Comparison of ENCODE assay signal across 28 cellular contexts in genomic region chr15:48557335-48557734, GRCh38.
DNase-seq lines count a peak whose midpoint lies in the region; ATAC-seq and TF ChIP-seq lines count a peak whose summit lies in the region.
"Had no signal": no experiment of that assay in that cellular context is flagged by ENCODE, and none has a peak within 500 bp of the region (broad histone marks: within the 10 kb centered on the region; RNA-seq: fewer than 3 reads in every experiment).

No MANE protein-coding gene starts in this region.

- H3K9me3 Mint-ChIP-seq in chondrocyte (ENCODE audit: low read depth): no peaks in the 10 kb centered on the region
- no peaks in the 10 kb centered on the region for H3K9me3 Mint-ChIP-seq in activated T-cell treated with anti-CD3 and anti-CD28 coated beads, Interleukin-2, amount 50 U/mL, for 72 hours
- H3K9me3 Mint-ChIP-seq: activated T-helper 1 cell treated with anti-CD3 and anti-CD28 coated beads, Interleukin-12 subunit alpha, Interleukin-12 subunit beta, Interleukin-2, Interleukin-4 antibody, amounts not matched to agents 30 ng/mL and 10 ng/mL and 1 ng/mL, durations not matched to agents 14 hours and 24 hours and 36 hours; dendritic cell treated with granulocyte-macrophage colony-stimulating factor and Interleukin-4, amounts not matched to agents 40 ng/mL and 50 ng/mL, for 4 days; endodermal cell; neural progenitor cell; WTC11 had no signal

- H3K27me3 ChIP-seq in GM23248 (replicated peaks; ENCODE audit: insufficient read depth): no peaks in the 10 kb centered on the region
- H3K27me3 ChIP-seq in osteoblast (ENCODE audit: insufficient read depth, low read length): no peaks in the 10 kb centered on the region
- no peaks in the 10 kb centered on the region for H3K27me3 ChIP-seq in foreskin keratinocyte
- H3K27me3 ChIP-seq: BE2C, neural progenitor cell had no signal

- peak overlapping the region; percentile 1 for H3K4me3 Mint-ChIP-seq in chondrocyte (ENCODE audit: unreplicated experiment)
- no peak overlapping the region for H3K4me3 Mint-ChIP-seq in activated T-cell treated with anti-CD3 and anti-CD28 coated beads, Interleukin-2, amount 50 U/mL, for 72 hours
- H3K4me3 Mint-ChIP-seq: activated CD8-positive, alpha-beta memory T cell treated with anti-CD3 and anti-CD28 coated beads, Interleukin-2, amount 10 ng/mL, durations not matched to agents 7 days and 5 days; activated T-helper 1 cell treated with anti-CD3 and anti-CD28 coated beads, Interleukin-12 subunit alpha, Interleukin-12 subunit beta, Interleukin-2, Interleukin-4 antibody, amounts not matched to agents 30 ng/mL and 10 ng/mL and 1 ng/mL, durations not matched to agents 14 hours and 24 hours and 36 hours; dendritic cell treated with granulocyte-macrophage colony-stimulating factor and Interleukin-4, amounts not matched to agents 40 ng/mL and 50 ng/mL, for 4 days; endodermal cell; neural progenitor cell; WTC11 had no signal

- H3K9me3 ChIP-seq in GM23248 (ENCODE audit: low read depth) (no peaks in the 10 kb centered on the region), osteoblast (ENCODE audit: low read depth, low read length) (no peaks in the 10 kb centered on the region)
- H3K9me3 ChIP-seq: A549, BE2C, psoas muscle had no signal

- H3K27ac ChIP-seq in GM23248: peak overlapping the region; percentile 92
- H3K27ac ChIP-seq in osteoblast (ENCODE audit: low read depth, low read length): peak overlapping the region; percentile 4
- H3K27ac ChIP-seq in foreskin keratinocyte: no peak overlapping the region
- H3K27ac ChIP-seq: A549, neural progenitor cell, psoas muscle had no signal

- in situ Hi-C loops in GM23248 (cut with MboI): no loop called here

- ATAC-seq in left cardiac atrium (peak; percentile 35 to 80), foreskin keratinocyte (no peak), HG03139 (IDR thresholded peaks at IDR 0.05; ENCODE audit: unreplicated experiment) (no peak), HG03025 (IDR thresholded peaks at IDR 0.05; ENCODE audit: low FRiP score, unreplicated experiment) (no peak)
- no peak for ATAC-seq in activated T-cell treated with anti-CD3 and anti-CD28 coated beads, Interleukin-2, amount 50 U/mL, for 72 hours (replicated peaks in 1 of 2)
- ATAC-seq: A549; activated CD8-positive, alpha-beta memory T cell treated with anti-CD3 and anti-CD28 coated beads, Interleukin-2, amount 10 ng/mL, durations not matched to agents 7 days and 5 days; WTC11 had no signal

- H3F3A ChIP-seq in GM23248 (ENCODE audit: insufficient read depth): peaks cover 97% of the 10 kb centered on the region

- H3K4me2 ChIP-seq in GM23248 (ENCODE audit: unreplicated experiment) (no peak overlapping the region), osteoblast (ENCODE audit: insufficient read depth, low read length) (no peak overlapping the region)
- H3K4me2 ChIP-seq: A549, neural progenitor cell had no signal

- intact Hi-C loops in left cardiac atrium (cut with DNase I): no loop called here

- H3K4me3 ChIP-seq in GM23248 (no peak overlapping the region), osteoblast (ENCODE audit: insufficient read depth, low read length) (no peak overlapping the region)
- H3K4me3 ChIP-seq: A549, neural progenitor cell, psoas muscle, skin epidermis had no signal

- H3K9ac ChIP-seq in GM23248: 0 out of 2 replicates have a peak overlapping the region, but pooled peaks have one; percentile 70
- H3K9ac ChIP-seq: neural progenitor cell had no signal

- no peaks in the 10 kb centered on the region for H4K20me1 ChIP-seq in GM23248 (ENCODE audit: insufficient read depth)
- peaks cover 31% of the 10 kb centered on the region for H4K20me1 ChIP-seq in osteoblast (ENCODE audit: insufficient read depth, low read length)

- TF ChIP-seq CTCF in chondrocyte (IDR thresholded peaks at IDR 0.05) (no peak), osteoblast (IDR thresholded peaks at IDR 0.05; ENCODE audit: extremely low read depth, low read depth, low read length) (no peak), foreskin keratinocyte (conservative IDR thresholded peaks at IDR 0.05) (no peak)

- peak overlapping the region; percentile 93 for H3K27ac Mint-ChIP-seq in chondrocyte (ENCODE audit: unreplicated experiment)
- H3K27ac Mint-ChIP-seq in activated T-cell treated with anti-CD3 and anti-CD28 coated beads, Interleukin-2, amount 50 U/mL, for 72 hours: no peak overlapping the region
- H3K27ac Mint-ChIP-seq: activated CD8-positive, alpha-beta memory T cell treated with anti-CD3 and anti-CD28 coated beads, Interleukin-2, amount 10 ng/mL, durations not matched to agents 7 days and 5 days; activated T-helper 1 cell treated with anti-CD3 and anti-CD28 coated beads, Interleukin-12 subunit alpha, Interleukin-12 subunit beta, Interleukin-2, Interleukin-4 antibody, amounts not matched to agents 30 ng/mL and 10 ng/mL and 1 ng/mL, durations not matched to agents 14 hours and 24 hours and 36 hours; dendritic cell treated with granulocyte-macrophage colony-stimulating factor and Interleukin-4, amounts not matched to agents 40 ng/mL and 50 ng/mL, for 4 days; endodermal cell; neural progenitor cell; WTC11 had no signal

- no peaks in the 10 kb centered on the region for H3K27me3 Mint-ChIP-seq in chondrocyte (ENCODE audit: low read depth)
- peaks cover 5% of the 10 kb centered on the region for H3K27me3 Mint-ChIP-seq in activated T-cell treated with anti-CD3 and anti-CD28 coated beads, Interleukin-2, amount 50 U/mL, for 72 hours (ENCODE audit: low read depth)
- H3K27me3 Mint-ChIP-seq: dendritic cell treated with granulocyte-macrophage colony-stimulating factor and Interleukin-4, amounts not matched to agents 40 ng/mL and 50 ng/mL, for 4 days had no signal

- no peaks in the 10 kb centered on the region; the same call in 1 of the 2 replicates for H3K9me2 ChIP-seq in GM23248 (ENCODE audit: insufficient read depth)

- H2AFZ ChIP-seq in GM23248 (no peak overlapping the region), osteoblast (ENCODE audit: low read length) (no peak overlapping the region)
- H2AFZ ChIP-seq: neural progenitor cell had no signal

- peaks cover 15% of the 10 kb centered on the region for H3K36me3 Mint-ChIP-seq in chondrocyte (ENCODE audit: low read depth)
- H3K36me3 Mint-ChIP-seq in activated T-cell treated with anti-CD3 and anti-CD28 coated beads, Interleukin-2, amount 50 U/mL, for 72 hours (ENCODE audit: insufficient read depth in 2 of 2): no peaks in the 10 kb centered on the region
- H3K36me3 Mint-ChIP-seq: activated CD8-positive, alpha-beta memory T cell treated with anti-CD3 and anti-CD28 coated beads, Interleukin-2, amount 10 ng/mL, durations not matched to agents 7 days and 5 days; neural progenitor cell; WTC11 had no signal

- 41 to 42% methylated on average over 8 of the region's 8 CpGs for WGBS in GM23248 (ENCODE audit: low coverage in 1 of 2, low lambda C conversion rate in 2 of 2, missing lambda C conversion rate in 2 of 2), 2 experiments

- H3K4me1 Mint-ChIP-seq in chondrocyte (ENCODE audit: low read depth): peaks cover 98% of the 10 kb centered on the region
- H3K4me1 Mint-ChIP-seq in activated T-cell treated with anti-CD3 and anti-CD28 coated beads, Interleukin-2, amount 50 U/mL, for 72 hours (ENCODE audit: low read depth): no peaks in the 10 kb centered on the region
- H3K4me1 Mint-ChIP-seq: activated CD8-positive, alpha-beta memory T cell treated with anti-CD3 and anti-CD28 coated beads, Interleukin-2, amount 10 ng/mL, durations not matched to agents 7 days and 5 days had no signal

- H3K4me1 ChIP-seq in GM23248 (ENCODE audit: insufficient read depth): peaks cover 95% of the 10 kb centered on the region
- peaks cover 81% of the 10 kb centered on the region for H3K4me1 ChIP-seq in osteoblast (ENCODE audit: insufficient read depth, low read length)
- peaks cover 14% of the 10 kb centered on the region for H3K4me1 ChIP-seq in foreskin keratinocyte
- H3K4me1 ChIP-seq: A549, psoas muscle had no signal

- DNase-seq in GM23248: no peak
- no peak for DNase-seq in chondrocyte (ENCODE audit: low spot score)
- peak; percentile 46 for DNase-seq in left cardiac atrium
- no peak for DNase-seq in osteoblast (ENCODE audit: insufficient read length, low spot score, missing footprints)
- no peak for DNase-seq in foreskin keratinocyte
- DNase-seq in activated T-cell treated with anti-CD3 and anti-CD28 coated beads, Interleukin-2, amount 50 U/mL, for 72 hours: no peak
- DNase-seq: activated CD8-positive, alpha-beta memory T cell treated with anti-CD3 and anti-CD28 coated beads, Interleukin-2, amount 10 ng/mL, durations not matched to agents 7 days and 5 days; activated naive CD4-positive, alpha-beta T cell treated with anti-CD3 and anti-CD28 coated beads, Interleukin-2, amount 50 U/mL, for 16 hours; BE2C; endodermal cell; GOT3; kidney glomerular epithelial cell; NCI-H1092; NCI-H187 treated with DMSO at 0.1 percent for 48 hours; NCI-H526; NK-92 treated with Interleukin-12 subunit alpha and Interleukin-12 subunit beta, amount 100 ng/mL, for 24 hours; SHP77 treated with DMSO at 0.1 percent for 48 hours; stimulated activated CD8-positive, alpha-beta memory T cell treated with anti-CD3 and anti-CD28 coated beads, Interleukin-4, amount 100 ng/mL, for 48 hours; trophoblast cell had no signal

- H3K36me3 ChIP-seq in GM23248 (ENCODE audit: low read depth) (peaks cover 25% of the 10 kb centered on the region), osteoblast (ENCODE audit: insufficient read depth, low read length) (peaks cover 20% of the 10 kb centered on the region)
- H3K36me3 ChIP-seq: BE2C, neural progenitor cell had no signal

- H3K79me2 ChIP-seq in GM23248 (ENCODE audit: insufficient read depth): peaks cover 96% of the 10 kb centered on the region
- peaks cover 98% of the 10 kb centered on the region for H3K79me2 ChIP-seq in osteoblast (ENCODE audit: insufficient read depth, low read length)

Comparison
In these comparisons a context has a peak if more than half of its experiments do, and no peak if none do; other contexts are left out.
1. ATAC-seq: peak in left cardiac atrium (2 of 2); none in foreskin keratinocyte (single experiment), activated T-cell treated with anti-CD3 and anti-CD28 coated beads, Interleukin-2, amount 50 U/mL, for 72 hours (0 of 2), HG03139 (single experiment) and HG03025 (single experiment).